ENCODE assay signal across 8 cellular contexts in the genomic region with DNA sequence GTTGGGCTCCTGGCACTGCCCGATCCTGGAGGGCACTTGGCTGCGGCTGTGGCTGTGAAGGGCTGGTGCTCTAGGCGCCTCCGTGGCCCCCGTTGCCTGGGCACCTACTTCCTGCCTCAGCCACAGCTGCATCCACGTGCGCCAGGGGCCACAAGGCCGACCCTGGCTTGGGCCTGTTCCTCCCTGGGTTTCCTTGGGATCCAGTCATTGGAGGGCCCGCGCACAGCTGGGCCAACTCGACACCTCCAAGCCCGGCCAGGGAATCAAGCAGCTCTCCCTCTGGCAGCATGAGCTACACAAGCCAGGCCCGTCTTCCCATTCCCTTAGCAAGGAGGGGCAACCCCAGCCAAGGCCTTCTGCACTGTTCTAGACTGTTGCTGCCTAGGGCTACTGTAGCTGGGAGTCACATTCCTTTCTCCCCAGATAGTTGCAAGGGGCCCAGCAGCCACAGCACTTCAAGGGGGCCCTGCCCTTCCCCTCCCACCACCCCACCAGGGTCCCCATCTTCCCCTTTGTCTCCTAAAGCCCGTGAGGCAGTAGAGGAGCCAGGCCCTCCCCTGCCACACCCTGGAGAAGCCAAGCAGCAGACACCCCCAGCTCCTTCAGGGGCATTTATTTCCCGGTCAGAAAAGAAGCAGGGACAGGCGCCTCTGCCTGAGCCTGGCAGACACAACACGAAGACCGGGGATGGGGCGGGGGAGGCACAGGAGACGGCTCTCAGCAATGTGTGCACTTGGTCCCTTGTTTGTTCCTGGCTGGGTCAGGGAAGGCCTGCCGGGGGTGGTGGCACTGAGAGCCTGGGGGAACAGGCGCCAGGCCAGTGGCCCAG. TPM values are rescaled to one million over a fixed set of nuclear protein-coding genes. Genes with fewer than 3 reads are reported as not detected.
DNase-seq lines count a peak whose midpoint lies in the region; ATAC-seq and TF ChIP-seq lines count a peak whose summit lies in the region.

No MANE protein-coding gene starts in this region.

- no peak for TF ChIP-seq CTCF in NB4 (IDR thresholded peaks at IDR 0.05; ENCODE audit: low read depth, low read length)
- TF ChIP-seq CTCF in transverse colon (IDR thresholded peaks at IDR 0.05): no peak

- POLR2A ChIA-PET in activated naive CD8-positive, alpha-beta T cell treated with anti-CD3 and anti-CD28 coated beads, Interleukin-2, amount 10 ng/mL, durations not matched to agents 7 days and 5 days (lab: Charles Lee): interaction anchor here (0.6 to 1.7 kb wide), 4 partner anchors 13 to 184 kb away, joined by 5 to 8 read pairs (median 6); a partner anchor contains a TSS

- H3K4me3 ChIP-seq in NB4 (ENCODE audit: low read depth, low read length) (no peak overlapping the region), transverse colon (no peak overlapping the region)

- H3K9me3 Mint-ChIP-seq in activated naive CD8-positive, alpha-beta T cell treated with anti-CD3 and anti-CD28 coated beads, Interleukin-2, amount 10 ng/mL, durations not matched to agents 7 days and 5 days: no peaks in the 10 kb centered on the region

- DNase-seq in NCI-H2081 (lab: John Stamatoyannopoulos, UW) (peak; percentile 30 to 57), NCI-H2081 treated with DMSO at 0.1 percent for 48 hours (lab: John Stamatoyannopoulos, UW) (no peak), NB4 (ENCODE audit: low read depth) (peak; percentile 59), kidney tubule cell (ENCODE audit: low spot score) (peak; percentile 50), transverse colon (peak; percentile 63), cortex of kidney (lab: John Stamatoyannopoulos, UW) (no peak), GM19238 (ENCODE audit: insufficient read length, low spot score) (no peak)
- DNase-seq in activated naive CD8-positive, alpha-beta T cell treated with anti-CD3 and anti-CD28 coated beads, Interleukin-2, amount 10 ng/mL, durations not matched to agents 7 days and 5 days: peak; percentile 54

- H3K27ac ChIP-seq in transverse colon: peak overlapping the region; percentile 96 to 100 (median 98)

- TF ChIP-seq POLR2A in NB4 (IDR thresholded peaks at IDR 0.05; ENCODE audit: extremely low read depth, insufficient read length) (peak; percentile 38), transverse colon (IDR thresholded peaks at IDR 0.05) (peak; percentile 30)

- peaks cover 16% of the 10 kb centered on the region for H3K36me3 Mint-ChIP-seq in activated naive CD8-positive, alpha-beta T cell treated with anti-CD3 and anti-CD28 coated beads, Interleukin-2, amount 10 ng/mL, durations not matched to agents 7 days and 5 days

- WGBS in transverse colon (ENCODE audit: low coverage in 1 of 2), 2 donors: 34% methylated on average over 18 of the region's 22 CpGs; no CpG with 5 or more reads in 1 of the 2 donors

- intact Hi-C loops in transverse colon (cut with DNase I; ENCODE audit: low total_unique reads): no loop called here

- H3K4me3 Mint-ChIP-seq in activated naive CD8-positive, alpha-beta T cell treated with anti-CD3 and anti-CD28 coated beads, Interleukin-2, amount 10 ng/mL, durations not matched to agents 7 days and 5 days: peak overlapping the region; percentile 15

- H3K36me3 ChIP-seq in transverse colon: peaks cover 0 to 4% (median 0%) of the 10 kb centered on the region in 4 donors

- H3K27ac Mint-ChIP-seq in activated naive CD8-positive, alpha-beta T cell treated with anti-CD3 and anti-CD28 coated beads, Interleukin-2, amount 10 ng/mL, durations not matched to agents 7 days and 5 days: peak overlapping the region; percentile 71

- no peaks in the 10 kb centered on the region for H3K9me3 ChIP-seq in transverse colon

- no peak for TF ChIP-seq EP300 in transverse colon (IDR thresholded peaks at IDR 0.05; ENCODE audit: low read depth)

- H3K4me1 Mint-ChIP-seq in activated naive CD8-positive, alpha-beta T cell treated with anti-CD3 and anti-CD28 coated beads, Interleukin-2, amount 10 ng/mL, durations not matched to agents 7 days and 5 days: peaks cover 28% of the 10 kb centered on the region

- H3K4me1 ChIP-seq in transverse colon: peaks cover 44 to 84% (median 67%) of the 10 kb centered on the region in 4 donors

- in situ Hi-C loops in transverse colon (cut with MboI; ENCODE audit: low pct_ligation_motif_present in 1 of 4, low pct_unique_long_range_greater_than_20kb in 1 of 4, low sequenced_read_pairs in 3 of 4): no loop called here

- H3K27me3 ChIP-seq in transverse colon: no peaks in the 10 kb centered on the region

- ATAC-seq in activated naive CD8-positive, alpha-beta T cell treated with anti-CD3 and anti-CD28 coated beads, Interleukin-2, amount 10 ng/mL, durations not matched to agents 7 days and 5 days (ENCODE audit: low read depth): no peak

- H3K27me3 Mint-ChIP-seq in activated naive CD8-positive, alpha-beta T cell treated with anti-CD3 and anti-CD28 coated beads, Interleukin-2, amount 10 ng/mL, durations not matched to agents 7 days and 5 days: no peaks in the 10 kb centered on the region

RNA-seq across cellular contexts. Expression of a gene that starts 3.8 kb away (rescaled TPM):
- 100 to 1,000 TPM; 538 to 539 TPM for total RNA-seq in activated naive CD8-positive, alpha-beta T cell treated with anti-CD3 and anti-CD28 coated beads, Interleukin-2, amount 10 ng/mL, durations not matched to agents 7 days and 5 days
- total RNA-seq in transverse colon: 100 to 1,000 TPM; 189 to 480 (median 323) TPM

RNA-seq across cellular contexts. Expression of a gene that starts 7.0 kb away (rescaled TPM):
- 100 to 1,000 TPM; 319 to 347 TPM for total RNA-seq in activated naive CD8-positive, alpha-beta T cell treated with anti-CD3 and anti-CD28 coated beads, Interleukin-2, amount 10 ng/mL, durations not matched to agents 7 days and 5 days
- 100 to 1,000 TPM; 486 to 732 (median 556) TPM for total RNA-seq in transverse colon

RNA-seq across cellular contexts. Expression of a gene that starts 24.0 kb away (rescaled TPM):
- 100 to 1,000 TPM; 135 to 152 TPM for total RNA-seq in activated naive CD8-positive, alpha-beta T cell treated with anti-CD3 and anti-CD28 coated beads, Interleukin-2, amount 10 ng/mL, durations not matched to agents 7 days and 5 days
- 10 to 100 TPM; 23.1 to 47.7 (median 36.7) TPM for total RNA-seq in transverse colon

RNA-seq across cellular contexts. Expression of a gene that starts 24.2 kb away (rescaled TPM):
- 100 to 1,000 TPM; 102 to 106 TPM for total RNA-seq in activated naive CD8-positive, alpha-beta T cell treated with anti-CD3 and anti-CD28 coated beads, Interleukin-2, amount 10 ng/mL, durations not matched to agents 7 days and 5 days
- total RNA-seq in transverse colon: 100 to 1,000 TPM in 1 of 4 donors, 10 to 100 TPM in 3; 56.7 to 126 (median 86.6) TPM

RNA-seq across cellular contexts. Expression of a gene that starts 32.5 kb away (rescaled TPM):
- total RNA-seq in activated naive CD8-positive, alpha-beta T cell treated with anti-CD3 and anti-CD28 coated beads, Interleukin-2, amount 10 ng/mL, durations not matched to agents 7 days and 5 days: not detected
- total RNA-seq in transverse colon: under 1 TPM in 1 of 4 donors, not detected in 3; 0.68 TPM

Comparison
In these comparisons a context has a peak if more than half of its experiments do, and no peak if none do; other contexts are left out.
1. DNase-seq: peak in NCI-H2081 (2 of 2), NB4 (single experiment), activated naive CD8-positive, alpha-beta T cell treated with anti-CD3 and anti-CD28 coated beads, Interleukin-2, amount 10 ng/mL, durations not matched to agents 7 days and 5 days (single experiment), kidney tubule cell (single experiment) and transverse colon (single experiment); none in NCI-H2081 treated with DMSO at 0.1 percent for 48 hours (single experiment), cortex of kidney (single experiment) and GM19238 (single experiment).